Comparison of ENCODE assay signal across 12 cellular contexts in the genomic region with DNA sequence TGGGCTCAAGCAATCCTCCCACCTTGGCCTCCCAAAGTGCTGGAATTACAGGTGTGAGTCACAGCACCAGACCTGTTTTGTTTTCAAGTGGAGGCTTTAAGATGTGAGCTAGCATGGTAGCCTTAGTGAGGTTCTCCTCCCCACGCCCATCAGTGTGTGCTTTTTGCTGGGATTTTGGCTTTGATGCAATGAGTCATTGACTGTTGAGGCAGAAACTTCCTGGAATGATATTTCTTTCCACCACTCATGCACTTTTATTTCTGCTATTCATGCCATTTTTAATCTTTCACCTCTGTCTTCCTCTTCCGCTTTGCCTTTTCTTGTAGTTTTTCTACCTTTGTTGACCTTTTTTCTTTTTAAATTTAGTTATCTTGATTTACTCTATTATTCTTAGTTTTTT. TPM values are rescaled to one million over a fixed set of nuclear protein-coding genes. Genes with fewer than 3 reads are reported as not detected.
A peak's percentile ranks its signal among the peaks of the same experiment; 100 is the strongest.
DNase-seq lines count a peak whose midpoint lies in the region; ATAC-seq and TF ChIP-seq lines count a peak whose summit lies in the region.
"Had no signal": no experiment of that assay in that cellular context is flagged by ENCODE, and none has a peak within 500 bp of the region (broad histone marks: within the 10 kb centered on the region; RNA-seq: fewer than 3 reads in every experiment).

No MANE protein-coding gene starts in this region.

- DNase-seq in DMS53 treated with DMSO at 0.1 percent for 48 hours (lab: John Stamatoyannopoulos, UW; ENCODE audit: unreplicated experiment) (peak; percentile 6), MM.1S (peak; percentile 63), dermis blood vessel endothelial cell (peak; percentile 24), renal cortical epithelial cell (ENCODE audit: low read depth) (peak; percentile 85), NCI-H748 (lab: John Stamatoyannopoulos, UW; ENCODE audit: unreplicated experiment) (no peak), NCI-H510A (lab: John Stamatoyannopoulos, UW) (no peak)
- DNase-seq: activated effector memory CD4-positive, alpha-beta T cell treated with Interleukin-2 at 50 U/mL for 16 hours; naive B cell; NCI-H2029; RPMI8226 had no signal

- peak overlapping the region; percentile 97 for H3K9ac ChIP-seq in MM.1S (ENCODE audit: low read length)

- TF ChIP-seq CTCF in MM.1S (IDR thresholded peaks at IDR 0.05; ENCODE audit: low read length), result no peak

- H3K4me1 ChIP-seq in MM.1S (ENCODE audit: low read length), result peaks cover 35% of the 10 kb centered on the region

- peak overlapping the region; percentile 92 for H3K27ac ChIP-seq in MM.1S (ENCODE audit: low read length)
- H3K27ac ChIP-seq: VCaP had no signal

- H3K9me3 ChIP-seq in MM.1S (replicated peaks; ENCODE audit: insufficient read depth, low read length), result no peaks in the 10 kb centered on the region

- H3K4me2 ChIP-seq in MM.1S (ENCODE audit: low read depth, low read length), result peak overlapping the region; percentile 88

- peaks cover 71% of the 10 kb centered on the region for H3F3A ChIP-seq in MM.1S (ENCODE audit: insufficient read depth, low read length)

- no peak for ATAC-seq in HG03378 (IDR thresholded peaks at IDR 0.05; ENCODE audit: unreplicated experiment)

- no peaks in the 10 kb centered on the region for H3K36me3 ChIP-seq in MM.1S (replicated peaks; ENCODE audit: insufficient read depth, low read length)

- H3K9me2 ChIP-seq in MM.1S (replicated peaks; ENCODE audit: insufficient read depth, low read length), result no peaks in the 10 kb centered on the region

- peak overlapping the region; percentile 86 for H3K4me3 ChIP-seq in MM.1S (ENCODE audit: low read length)

- no peaks in the 10 kb centered on the region for H3K27me3 ChIP-seq in MM.1S (replicated peaks; ENCODE audit: insufficient read depth, low read length)

- H4K20me1 ChIP-seq in MM.1S (ENCODE audit: insufficient read depth, low read length), result no peaks in the 10 kb centered on the region

- no peak overlapping the region for H2AFZ ChIP-seq in MM.1S (ENCODE audit: low read length)

- H3K79me2 ChIP-seq in MM.1S (ENCODE audit: low read length), result peaks cover 65% of the 10 kb centered on the region

RNA-seq across cellular contexts. Expression of a gene that starts 4.2 kb away (rescaled TPM):
- total RNA-seq in dermis blood vessel endothelial cell, result 6.3 and 6.5 TPM in 2 replicates
- 13.2 and 50.8 TPM in 2 replicates for total RNA-seq in renal cortical epithelial cell

Comparison
In these comparisons a context has a peak if more than half of its experiments do, and no peak if none do; other contexts are left out.
1. DNase-seq: peak in DMS53 treated with DMSO at 0.1 percent for 48 hours (single experiment), MM.1S (single experiment), dermis blood vessel endothelial cell (single experiment) and renal cortical epithelial cell (single experiment); none in NCI-H748 (single experiment) and NCI-H510A (single experiment).